ENCODE assay signal across 8 cellular contexts in genomic region chr4:39464886-39465501, GRCh38. TPM values are rescaled to one million over a fixed set of nuclear protein-coding genes. Genes with fewer than 3 reads are reported as not detected.
A peak's percentile ranks its signal among the peaks of the same experiment; 100 is the strongest.
DNase-seq lines count a peak whose midpoint lies in the region; ATAC-seq and TF ChIP-seq lines count a peak whose summit lies in the region.

No MANE protein-coding gene starts in this region.

- H3K36me3 ChIP-seq in CD8-positive, alpha-beta memory T cell (ENCODE audit: insufficient read depth, low read length), result peaks cover 3% of the 10 kb centered on the region
- H3K36me3 ChIP-seq in uterus, result no peaks in the 10 kb centered on the region

- H3K4me1 ChIP-seq in CD8-positive, alpha-beta memory T cell (ENCODE audit: insufficient read depth, low read length), result peaks cover 5% of the 10 kb centered on the region
- H3K4me1 ChIP-seq in uterus, result no peaks in the 10 kb centered on the region

- TF ChIP-seq POLR2A in uterus (IDR thresholded peaks at IDR 0.05), result no peak

- TF ChIP-seq CTCF in fibroblast of villous mesenchyme (IDR thresholded peaks at IDR 0.05; ENCODE audit: insufficient read depth, low read depth, low read length) (peak; percentile 32), uterus (IDR thresholded peaks at IDR 0.05) (no peak)

- peaks cover 3 to 16% (median 8%) of the 10 kb centered on the region in 3 donors for H3K4me1 Mint-ChIP-seq in CD8-positive, alpha-beta memory T cell
- peaks cover under 1 to 1% of the 10 kb centered on the region in 2 donors for H3K4me1 Mint-ChIP-seq in effector memory CD8-positive, alpha-beta T cell (ENCODE audit: low read depth in 2 of 2)

- no peaks in the 10 kb centered on the region for H3K27me3 ChIP-seq in CD8-positive, alpha-beta memory T cell (ENCODE audit: insufficient read depth, low read length, poor library complexity, severe bottlenecking)
- no peaks in the 10 kb centered on the region for H3K27me3 ChIP-seq in uterus

- intact Hi-C loops in uterus (cut with DNase I; ENCODE audit: low total_unique reads), result no loop called here

- POLR2A ChIA-PET in HEK293T (lab: Yijun Ruan, JAX), result no interaction called here
- POLR2A ChIA-PET in CD8-positive, alpha-beta memory T cell (lab: Charles Lee), result no interaction called here

- peaks cover 0 to 41% (median 11%) of the 10 kb centered on the region in 3 donors for H3K36me3 Mint-ChIP-seq in CD8-positive, alpha-beta memory T cell
- H3K36me3 Mint-ChIP-seq in effector memory CD8-positive, alpha-beta T cell (ENCODE audit: insufficient read depth), result peaks cover 10% of the 10 kb centered on the region

- H3K27me3 Mint-ChIP-seq in CD8-positive, alpha-beta memory T cell, result no peaks in the 10 kb centered on the region
- H3K27me3 Mint-ChIP-seq in effector memory CD8-positive, alpha-beta T cell, result no peaks in the 10 kb centered on the region

- peak overlapping the region in 1 of 7 donors; percentile 28 for H3K4me3 Mint-ChIP-seq in CD8-positive, alpha-beta memory T cell
- no peak overlapping the region for H3K4me3 Mint-ChIP-seq in effector memory CD8-positive, alpha-beta T cell

- no peaks in the 10 kb centered on the region for H3K9me3 ChIP-seq in CD8-positive, alpha-beta memory T cell (ENCODE audit: low read length)
- H3K9me3 ChIP-seq in uterus, result no peaks in the 10 kb centered on the region

- H3K27ac Mint-ChIP-seq in CD8-positive, alpha-beta memory T cell, result peak overlapping the region in 1 of 8 donors; percentile 56
- H3K27ac Mint-ChIP-seq in effector memory CD8-positive, alpha-beta T cell, result peak overlapping the region in 1 of 2 donors; percentile 53

- DNase-seq in AG08396 (ENCODE audit: low spot score), result peak; percentile 73
- peak; percentile 34 for DNase-seq in HEK293T (ENCODE audit: extremely low spot score)
- DNase-seq in fibroblast of villous mesenchyme (ENCODE audit: low read depth), result peak; percentile 93
- no peak for DNase-seq in CD8-positive, alpha-beta memory T cell
- no peak for DNase-seq in uterus
- DNase-seq in T-helper 9 cell, result no peak
- no peak for DNase-seq in effector memory CD8-positive, alpha-beta T cell

- H3K4me3 ChIP-seq in fibroblast of villous mesenchyme (ENCODE audit: low read depth, low read length) (no peak overlapping the region), uterus (no peak overlapping the region)
- H3K4me3 ChIP-seq in CD8-positive, alpha-beta memory T cell (ENCODE audit: low read length), result no peak overlapping the region

- peak; percentile 95 for ATAC-seq in SK-N-SH treated with all-trans-retinoic acid at 6 μM for 48 hours
- no peak for ATAC-seq in effector memory CD8-positive, alpha-beta T cell (replicated peaks)

- no peak overlapping the region for H3K27ac ChIP-seq in CD8-positive, alpha-beta memory T cell (ENCODE audit: low read depth, low read length)
- H3K27ac ChIP-seq in uterus, result no peak overlapping the region

- no peaks in the 10 kb centered on the region for H3K9me3 Mint-ChIP-seq in CD8-positive, alpha-beta memory T cell
- H3K9me3 Mint-ChIP-seq in effector memory CD8-positive, alpha-beta T cell, result no peaks in the 10 kb centered on the region

- CTCF ChIA-PET in HEK293T (lab: Yijun Ruan, JAX), result no interaction called here
- CTCF ChIA-PET in CD8-positive, alpha-beta memory T cell (lab: Charles Lee), result no interaction called here

TF ChIP-seq in HEK293T, 16 proteins besides CTCF, POLR2A, EP300 and RAD21:
- TF ChIP-seq FOXA1 (IDR thresholded peaks at IDR 0.05) (no peak), SUZ12 (IDR thresholded peaks at IDR 0.05) (no peak), L3MBTL2 (conservative IDR thresholded peaks at IDR 0.05) (no peak), NFRKB (IDR thresholded peaks at IDR 0.05) (no peak), ELF4 (IDR thresholded peaks at IDR 0.05) (no peak), BHLHE40 (IDR thresholded peaks at IDR 0.05; ENCODE audit: borderline replicate concordance) (no peak), ARNT (IDR thresholded peaks at IDR 0.05) (no peak), SP1 (IDR thresholded peaks at IDR 0.05) (no peak), HDGF (IDR thresholded peaks at IDR 0.05; ENCODE audit: borderline replicate concordance) (no peak), ZNF384 (IDR thresholded peaks at IDR 0.05) (no peak), TARDBP (IDR thresholded peaks at IDR 0.05) (no peak), LEF1 (IDR thresholded peaks at IDR 0.05; ENCODE audit: borderline replicate concordance) (no peak), FOXK2 (IDR thresholded peaks at IDR 0.05) (no peak), PKNOX1 (IDR thresholded peaks at IDR 0.05) (no peak), CTBP1 (IDR thresholded peaks at IDR 0.05; ENCODE audit: borderline replicate concordance) (no peak), FOXM1 (IDR thresholded peaks at IDR 0.05; ENCODE audit: borderline replicate concordance) (no peak)

TF ChIP-seq in SK-N-SH treated with all-trans-retinoic acid at 6 μM for 48 hours, 23 proteins besides CTCF, POLR2A, EP300 and RAD21 (continues in another document):
- TF ChIP-seq ZFP30 (CRISPR knock-in tag; IDR thresholded peaks at IDR 0.05), result no peak; the same call in 1 of the 2 replicates
- TF ChIP-seq ZNF8 (CRISPR knock-in tag; IDR thresholded peaks at IDR 0.05), result 0 out of 2 replicates have a peak, but pooled peaks have one; percentile 9
- no peak for TF ChIP-seq ESRRG (CRISPR knock-in tag; IDR thresholded peaks at IDR 0.05)
- TF ChIP-seq ZNF565 (CRISPR knock-in tag; conservative IDR thresholded peaks at IDR 0.05; ENCODE audit: low read depth), result peak; percentile 68; the same call in 1 of the 2 replicates
- TF ChIP-seq SNAI2 (CRISPR knock-in tag; IDR thresholded peaks at IDR 0.05), result no peak
- TF ChIP-seq ARNTL (CRISPR knock-in tag; IDR thresholded peaks at IDR 0.05; ENCODE audit: borderline replicate concordance, low read depth), result no peak
- peak; percentile 72; the same call in 1 of the 2 replicates for TF ChIP-seq ZNF70 (CRISPR knock-in tag; IDR thresholded peaks at IDR 0.05)
- TF ChIP-seq ZC3H10 (CRISPR knock-in tag; IDR thresholded peaks at IDR 0.05), result no peak
- TF ChIP-seq, protein P1, sequence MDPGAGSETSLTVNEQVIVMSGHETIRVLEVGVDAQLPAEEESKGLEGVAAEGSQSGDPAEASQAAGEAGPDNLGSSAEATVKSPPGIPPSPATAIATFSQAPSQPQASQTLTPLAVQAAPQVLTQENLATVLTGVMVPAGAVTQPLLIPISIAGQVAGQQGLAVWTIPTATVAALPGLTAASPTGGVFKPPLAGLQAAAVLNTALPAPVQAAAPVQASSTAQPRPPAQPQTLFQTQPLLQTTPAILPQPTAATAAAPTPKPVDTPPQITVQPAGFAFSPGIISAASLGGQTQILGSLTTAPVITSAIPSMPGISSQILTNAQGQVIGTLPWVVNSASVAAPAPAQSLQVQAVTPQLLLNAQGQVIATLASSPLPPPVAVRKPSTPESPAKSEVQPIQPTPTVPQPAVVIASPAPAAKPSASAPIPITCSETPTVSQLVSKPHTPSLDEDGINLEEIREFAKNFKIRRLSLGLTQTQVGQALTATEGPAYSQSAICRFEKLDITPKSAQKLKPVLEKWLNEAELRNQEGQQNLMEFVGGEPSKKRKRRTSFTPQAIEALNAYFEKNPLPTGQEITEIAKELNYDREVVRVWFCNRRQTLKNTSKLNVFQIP (CRISPR knock-in tag; IDR thresholded peaks at IDR 0.05; ENCODE audit: borderline replicate concordance, low read depth), result no peak
- 0 out of 2 replicates have a peak, but pooled peaks have one; percentile 36 for TF ChIP-seq CSRNP3 (CRISPR knock-in tag; IDR thresholded peaks at IDR 0.05)
- no peak for TF ChIP-seq PPARA (CRISPR knock-in tag; IDR thresholded peaks at IDR 0.05; ENCODE audit: borderline replicate concordance)
- peak; percentile 11; the same call in 1 of the 2 replicates for TF ChIP-seq RARB (CRISPR knock-in tag; IDR thresholded peaks at IDR 0.05)
- peak; percentile 66 for TF ChIP-seq ZFP3 (CRISPR knock-in tag; IDR thresholded peaks at IDR 0.05)
- no peak; the same call in 1 of the 2 replicates for TF ChIP-seq ISL1 (CRISPR knock-in tag; IDR thresholded peaks at IDR 0.05)

RNA-seq across cellular contexts. Expression of gene LIAS, which starts 6.1 kb away (rescaled TPM):
- 6.1 and 6.9 TPM in 2 replicates for total RNA-seq in fibroblast of villous mesenchyme
- 10 to 100 TPM; 34.0 to 38.0 TPM for total RNA-seq in CD8-positive, alpha-beta memory T cell
- polyA plus RNA-seq in CD8-positive, alpha-beta memory T cell, result 13.0 TPM
- total RNA-seq in uterus, result 10 to 100 TPM in 3 of 4 donors, 1 to 10 TPM in 1; 1.8 to 16.5 (median 11.3) TPM

RNA-seq across cellular contexts. Expression of gene RPL9, which starts 6.3 kb away (rescaled TPM):
- total RNA-seq in fibroblast of villous mesenchyme (1,596 and 2,358 TPM in 2 replicates), uterus (over 10,000 TPM in 1 of 4 donors, 1,000 to 10,000 TPM in 3; 3,607 to 16,295 (median 4,795) TPM)
- 1,000 to 10,000 TPM; 1,627 to 1,651 TPM for total RNA-seq in CD8-positive, alpha-beta memory T cell
- 1,921 TPM for polyA plus RNA-seq in CD8-positive, alpha-beta memory T cell

RNA-seq across cellular contexts. Expression of gene KLB, which starts 58.3 kb away (rescaled TPM):
- total RNA-seq in fibroblast of villous mesenchyme (not detected in 2 replicates), uterus (under 1 TPM in 1 of 4 donors, not detected in 3; 0.21 TPM)
- not detected for total RNA-seq in CD8-positive, alpha-beta memory T cell
- not detected for polyA plus RNA-seq in CD8-positive, alpha-beta memory T cell

Comparison
In these comparisons a context has a peak if more than half of its experiments do, and no peak if none do; other contexts are left out.
1. DNase-seq: peak in AG08396 (single experiment), HEK293T (single experiment) and fibroblast of villous mesenchyme (single experiment); none in CD8-positive, alpha-beta memory T cell (0 of 5), uterus (0 of 2), T-helper 9 cell (single experiment) and effector memory CD8-positive, alpha-beta T cell (0 of 3).